12 cellular contexts compared by ENCODE assay signal in the genomic region with DNA sequence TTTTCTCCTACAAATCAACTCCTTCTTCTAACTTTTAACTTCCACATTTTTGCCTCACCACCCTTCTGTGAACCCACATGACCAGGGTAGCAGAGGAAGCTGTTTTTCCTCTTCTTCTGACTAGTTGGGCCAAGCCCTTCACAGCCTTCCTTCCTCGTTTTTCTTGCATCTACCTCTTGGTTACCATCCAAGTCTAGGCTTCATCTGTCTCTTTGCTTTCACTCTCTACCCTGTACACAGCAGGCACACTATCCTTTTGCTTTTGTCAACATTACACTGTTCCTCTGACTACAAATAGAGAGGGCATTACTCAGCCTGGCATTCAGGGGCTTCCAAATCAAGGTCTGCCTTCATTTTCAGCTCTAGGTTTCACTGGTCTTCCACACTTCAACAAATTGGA. TPM values are rescaled to one million over a fixed set of nuclear protein-coding genes. Genes with fewer than 3 reads are reported as not detected.
DNase-seq lines count a peak whose midpoint lies in the region; ATAC-seq and TF ChIP-seq lines count a peak whose summit lies in the region.
"Had no signal": no experiment of that assay in that cellular context is flagged by ENCODE, and none has a peak within 500 bp of the region (broad histone marks: within the 10 kb centered on the region; RNA-seq: fewer than 3 reads in every experiment).

No MANE protein-coding gene starts in this region.

- peak overlapping the region in 2 of 3 donors; percentile 82 to 97 for H3K27ac Mint-ChIP-seq in CD4-positive, CD25-positive, alpha-beta regulatory T cell
- H3K27ac Mint-ChIP-seq in activated naive CD8-positive, alpha-beta T cell treated with anti-CD3 and anti-CD28 coated beads for 36 hours, result peak overlapping the region; percentile 23
- no peak overlapping the region for H3K27ac Mint-ChIP-seq in progenitor cell of endocrine pancreas
- H3K27ac Mint-ChIP-seq: mesothelial cell of epicardium had no signal

- no peaks in the 10 kb centered on the region for H3K36me3 ChIP-seq in CD4-positive, CD25-positive, alpha-beta regulatory T cell (ENCODE audit: control insufficient read depth, insufficient read depth, low read length)
- H3K36me3 ChIP-seq in Loucy (ENCODE audit: insufficient read depth, low read length), result no peaks in the 10 kb centered on the region
- H3K36me3 ChIP-seq: SJSA1 had no signal

- peaks cover 23% of the 10 kb centered on the region for H3K4me1 ChIP-seq in CD4-positive, CD25-positive, alpha-beta regulatory T cell (ENCODE audit: control insufficient read depth, insufficient read depth, low read length, poor library complexity, severe bottlenecking)
- peaks cover 27% of the 10 kb centered on the region for H3K4me1 ChIP-seq in Loucy (ENCODE audit: insufficient read depth, low read length, poor library complexity, severe bottlenecking)
- H3K4me1 ChIP-seq: SJSA1 had no signal

- H3K4me3 Mint-ChIP-seq in CD4-positive, CD25-positive, alpha-beta regulatory T cell, result peak overlapping the region in 1 of 4 donors; percentile 12
- H3K4me3 Mint-ChIP-seq in activated naive CD8-positive, alpha-beta T cell treated with anti-CD3 and anti-CD28 coated beads for 36 hours, result no peak overlapping the region
- H3K4me3 Mint-ChIP-seq in progenitor cell of endocrine pancreas (ENCODE audit: low read depth), result no peak overlapping the region
- H3K4me3 Mint-ChIP-seq: mesothelial cell of epicardium had no signal

- peak overlapping the region; percentile 28 for H3K27ac ChIP-seq in CD4-positive, CD25-positive, alpha-beta regulatory T cell (ENCODE audit: insufficient read depth, low read length, poor library complexity, severe bottlenecking)
- H3K27ac ChIP-seq: SJSA1 had no signal

- H3K9ac ChIP-seq in Loucy (ENCODE audit: low read depth, low read length, poor library complexity, severe bottlenecking), result no peak overlapping the region

- H3K4me1 Mint-ChIP-seq in CD4-positive, CD25-positive, alpha-beta regulatory T cell, result peaks cover 33 to 47% (median 42%) of the 10 kb centered on the region in 4 donors
- peaks cover 26% of the 10 kb centered on the region for H3K4me1 Mint-ChIP-seq in activated naive CD8-positive, alpha-beta T cell treated with anti-CD3 and anti-CD28 coated beads for 36 hours
- peaks cover 2% of the 10 kb centered on the region for H3K4me1 Mint-ChIP-seq in progenitor cell of endocrine pancreas (ENCODE audit: low read depth)

- H2AFZ ChIP-seq in Loucy (ENCODE audit: low read length), result no peak overlapping the region

- H4K20me1 ChIP-seq in Loucy (ENCODE audit: insufficient read depth, low read length, poor library complexity, severe bottlenecking), result no peaks in the 10 kb centered on the region

- H3K9me3 Mint-ChIP-seq in CD4-positive, CD25-positive, alpha-beta regulatory T cell, result peaks cover 0 to 3% (median 0%) of the 10 kb centered on the region in 7 donors
- peaks cover 14% of the 10 kb centered on the region for H3K9me3 Mint-ChIP-seq in activated naive CD8-positive, alpha-beta T cell treated with anti-CD3 and anti-CD28 coated beads for 36 hours
- H3K9me3 Mint-ChIP-seq in progenitor cell of endocrine pancreas (ENCODE audit: low read depth), result no peaks in the 10 kb centered on the region

- no peaks in the 10 kb centered on the region for H3K9me2 ChIP-seq in Loucy (replicated peaks; ENCODE audit: low read depth, low read length)

- no peak for DNase-seq in CD4-positive, CD25-positive, alpha-beta regulatory T cell
- no peak for DNase-seq in activated naive CD8-positive, alpha-beta T cell treated with anti-CD3 and anti-CD28 coated beads for 36 hours
- DNase-seq in midbrain (lab: John Stamatoyannopoulos, UW) (peak; percentile 37), NCI-H82 (lab: John Stamatoyannopoulos, UW) (no peak), NCI-H2081 (lab: John Stamatoyannopoulos, UW) (no peak), progenitor cell of endocrine pancreas (ENCODE audit: low spot score, unreplicated experiment) (no peak)
- DNase-seq: activated CD8-positive, alpha-beta memory T cell treated with anti-CD3 and anti-CD28 coated beads for 24 hours; stimulated activated CD4-positive, alpha-beta T cell treated with anti-CD3 and anti-CD28 coated beads, Interleukin-12 subunit alpha, Interleukin-12 subunit beta, amount 100 ng/mL, for 4 hours had no signal

- H3K9me3 ChIP-seq in CD4-positive, CD25-positive, alpha-beta regulatory T cell (ENCODE audit: control insufficient read depth in 2 of 2, low read length in 2 of 2), result no peaks in the 10 kb centered on the region
- no peaks in the 10 kb centered on the region for H3K9me3 ChIP-seq in Loucy (ENCODE audit: insufficient read depth, low read depth, low read length)
- H3K9me3 ChIP-seq: SJSA1 had no signal

- H3K79me2 ChIP-seq in Loucy (ENCODE audit: insufficient read depth, low read length), result no peaks in the 10 kb centered on the region

- TF ChIP-seq CTCF in Loucy (conservative IDR thresholded peaks at IDR 0.05; ENCODE audit: low read length) (no peak), progenitor cell of endocrine pancreas (IDR thresholded peaks at IDR 0.05; ENCODE audit: unreplicated experiment) (no peak)

- peaks cover 24% of the 10 kb centered on the region for H3K36me3 Mint-ChIP-seq in CD4-positive, CD25-positive, alpha-beta regulatory T cell
- peaks cover 16% of the 10 kb centered on the region for H3K36me3 Mint-ChIP-seq in activated naive CD8-positive, alpha-beta T cell treated with anti-CD3 and anti-CD28 coated beads for 36 hours
- H3K36me3 Mint-ChIP-seq in progenitor cell of endocrine pancreas (ENCODE audit: insufficient read depth), result no peaks in the 10 kb centered on the region
- H3K36me3 Mint-ChIP-seq: mesothelial cell of epicardium had no signal

- no peaks in the 10 kb centered on the region for H3K27me3 Mint-ChIP-seq in CD4-positive, CD25-positive, alpha-beta regulatory T cell
- H3K27me3 Mint-ChIP-seq in activated naive CD8-positive, alpha-beta T cell treated with anti-CD3 and anti-CD28 coated beads for 36 hours, result no peaks in the 10 kb centered on the region
- H3K27me3 Mint-ChIP-seq in progenitor cell of endocrine pancreas, result no peaks in the 10 kb centered on the region

- no peak overlapping the region for H3K4me3 ChIP-seq in CD4-positive, CD25-positive, alpha-beta regulatory T cell (ENCODE audit: low read depth, low read length)
- no peak overlapping the region for H3K4me3 ChIP-seq in Loucy (ENCODE audit: low read length, poor library complexity, severe bottlenecking)
- H3K4me3 ChIP-seq: SJSA1 had no signal

- no peak for ATAC-seq in CD4-positive, CD25-positive, alpha-beta regulatory T cell (ENCODE audit: low read depth in 2 of 2)
- ATAC-seq in GM18502 (IDR thresholded peaks at IDR 0.05; ENCODE audit: poor library complexity, unreplicated experiment), result no peak

- no peaks in the 10 kb centered on the region for H3K27me3 ChIP-seq in CD4-positive, CD25-positive, alpha-beta regulatory T cell (ENCODE audit: control insufficient read depth, insufficient read depth, low read length)
- H3K27me3 ChIP-seq in Loucy (ENCODE audit: insufficient read depth, low read length, poor library complexity, severe bottlenecking), result no peaks in the 10 kb centered on the region
- H3K27me3 ChIP-seq: SJSA1 had no signal

- peak overlapping the region; percentile 45 for H3K4me2 ChIP-seq in Loucy (ENCODE audit: low read depth, low read length, poor library complexity, severe bottlenecking)

- no peaks in the 10 kb centered on the region for H3F3A ChIP-seq in Loucy (ENCODE audit: low read depth)

RNA-seq across cellular contexts. Expression of gene SLC9A9, which starts 22.0 kb away (rescaled TPM):
- 47.6 TPM for total RNA-seq in CD4-positive, CD25-positive, alpha-beta regulatory T cell
- polyA plus RNA-seq in CD4-positive, CD25-positive, alpha-beta regulatory T cell, result 10 to 100 TPM; 31.7 to 49.3 (median 41.1) TPM
- total RNA-seq in activated naive CD8-positive, alpha-beta T cell treated with anti-CD3 and anti-CD28 coated beads for 36 hours, result 1 to 10 TPM; 2.1 to 2.3 TPM
- 0.17 and 0.78 TPM in 2 replicates for total RNA-seq in progenitor cell of endocrine pancreas

Comparison
In these comparisons a context has a peak if more than half of its experiments do, and no peak if none do; other contexts are left out.
1. RNA of gene SLC9A9, which starts 22.0 kb away (total RNA-seq): 47.6 TPM in CD4-positive, CD25-positive, alpha-beta regulatory T cell (single experiment); 2.1 to 2.3 TPM in activated naive CD8-positive, alpha-beta T cell treated with anti-CD3 and anti-CD28 coated beads for 36 hours and 0.17 to 0.78 TPM in progenitor cell of endocrine pancreas; every median in the first group is over 10 times any median in the second.